In genomic region chr2:172049721-172050120, GRCh38 we compare ENCODE assay signal across 9 cellular contexts. TPM values are rescaled to one million over a fixed set of nuclear protein-coding genes. Genes with fewer than 3 reads are reported as not detected.
"Had no signal": no experiment of that assay in that cellular context is flagged by ENCODE, and none has a peak within 500 bp of the region (broad histone marks: within the 10 kb centered on the region; RNA-seq: fewer than 3 reads in every experiment).

No MANE protein-coding gene starts in this region.

- H3K27me3 Mint-ChIP-seq: IgD-negative memory B cell had no signal

- H3K4me3 Mint-ChIP-seq: GM23338, H9, IgD-negative memory B cell had no signal

- H2AFZ ChIP-seq: GM23338 had no signal

- H3K4me1 Mint-ChIP-seq: H9, IgD-negative memory B cell had no signal

- H3K27ac Mint-ChIP-seq: GM23338, H9, IgD-negative memory B cell had no signal

- ATAC-seq: GM23338, HepG2 had no signal

- H3K4me3 ChIP-seq: GM23338 had no signal

- FAIRE-seq: H1, H54, HepG2 had no signal

- H3K9me3 Mint-ChIP-seq: GM23338, H9, IgD-negative memory B cell had no signal

- H3K27ac ChIP-seq: HL-60 had no signal

- H3K4me2 ChIP-seq: GM23338 had no signal

- DNase-seq: H9, HCEC 1CT, KG1 had no signal

RNA-seq across cellular contexts. Expression of gene DLX1, which starts 35.6 kb away (rescaled TPM):
- total RNA-seq: GM23338, H1, H9 had no signal
- polyA plus RNA-seq: GM23338, IgD-negative memory B cell had no signal

RNA-seq across cellular contexts. Expression of gene DLX2, which starts 53.0 kb away (rescaled TPM):
- total RNA-seq: H9 had no signal
- polyA plus RNA-seq: H1, IgD-negative memory B cell had no signal
